ENCODE assay signal across 27 cellular contexts in genomic region chr3:65728138-65728537, GRCh38.
"Had no signal": no experiment of that assay in that cellular context is flagged by ENCODE, and none has a peak within 500 bp of the region (broad histone marks: within the 10 kb centered on the region; RNA-seq: fewer than 3 reads in every experiment).

No MANE protein-coding gene starts in this region.

- H3K27ac ChIP-seq: brain microvascular endothelial cell, foreskin keratinocyte, neural progenitor cell had no signal

- DNase-seq: activated B cell treated with CpG ODN at 0.5 μM for 24 hours; activated CD4-positive, alpha-beta T cell treated with anti-CD3 and anti-CD28 coated beads for 36 hours; activated CD4-positive, alpha-beta T cell treated with anti-CD3 and anti-CD28 coated beads, Interleukin-2, amount 50 U/mL, for 4 hours; activated CD8-positive, alpha-beta memory T cell treated with anti-CD3 and anti-CD28 coated beads for 24 hours; activated CD8-positive, alpha-beta memory T cell treated with anti-CD3 and anti-CD28 coated beads, Interleukin-2, amount 50 U/mL, for 4 hours; activated T-cell treated with anti-CD3 and anti-CD28 coated beads, Interleukin-2, amount 50 U/mL, for 24 hours; aorta; brain microvascular endothelial cell; caudate nucleus; effector CD8-positive, alpha-beta T cell; hippocampal formation; islet precursor cell; left cardiac atrium; mucosa of descending colon; naive B cell; retina; stimulated activated CD4-positive, alpha-beta T cell treated with anti-CD3 and anti-CD28 coated beads, Interleukin-12 subunit alpha, Interleukin-12 subunit beta, amount 100 ng/mL, for 4 hours; stimulated activated CD4-positive, alpha-beta T cell treated with anti-CD3 and anti-CD28 coated beads, Interleukin-4, amount 100 ng/mL, for 4 hours; stimulated activated naive CD8-positive, alpha-beta T cell treated with anti-CD3 and anti-CD28 coated beads, Interleukin-15, Interleukin-2, amounts not matched to agents 100 U/mL and 50 U/mL, for 24 hours; T-helper 1 cell had no signal

- H3K9ac ChIP-seq: neural progenitor cell had no signal

- ATAC-seq: activated CD4-positive, alpha-beta T cell treated with anti-CD3 and anti-CD28 coated beads for 36 hours; activated naive CD4-positive, alpha-beta T cell treated with anti-CD3 and anti-CD28 coated beads, Interleukin-2, amount 50 U/mL, for 72 hours; activated T-helper 17 cell treated with anti-CD3 and anti-CD28 coated beads, Interleukin-2, amount 50 U/mL, for 72 hours; left cardiac atrium; mucosa of descending colon; stimulated activated naive CD8-positive, alpha-beta T cell treated with anti-CD3 and anti-CD28 coated beads, Interleukin-15, Interleukin-2, amounts not matched to agents 100 U/mL and 50 U/mL, for 24 hours had no signal

- H3K36me3 ChIP-seq: brain microvascular endothelial cell, neural progenitor cell had no signal

- H3K4me3 Mint-ChIP-seq: activated B cell treated with CpG ODN at 0.5 μM for 24 hours; activated CD4-positive, alpha-beta T cell treated with anti-CD3 and anti-CD28 coated beads for 36 hours; activated T-cell treated with anti-CD3 and anti-CD28 coated beads, Interleukin-2, amount 50 U/mL, for 24 hours; activated T-helper 17 cell treated with anti-CD3 and anti-CD28 coated beads, Interleukin-2, amount 50 U/mL, for 72 hours; dendritic cell treated with granulocyte-macrophage colony-stimulating factor and Interleukin-4, amounts not matched to agents 40 ng/mL and 50 ng/mL, for 4 days; memory B cell; naive B cell; neural progenitor cell had no signal

- H3K36me3 Mint-ChIP-seq: activated naive CD4-positive, alpha-beta T cell treated with anti-CD3 and anti-CD28 coated beads, Interleukin-2, amount 50 U/mL, for 72 hours; memory B cell; naive B cell; neural progenitor cell had no signal

- H3K4me2 ChIP-seq: neural progenitor cell had no signal

- H3K9me3 ChIP-seq: mucosa of descending colon had no signal

- H2AFZ ChIP-seq: neural progenitor cell had no signal

- H3K27ac Mint-ChIP-seq: activated B cell treated with CpG ODN at 0.5 μM for 24 hours; activated CD4-positive, alpha-beta T cell treated with anti-CD3 and anti-CD28 coated beads for 36 hours; activated naive CD4-positive, alpha-beta T cell treated with anti-CD3 and anti-CD28 coated beads, Interleukin-2, amount 50 U/mL, for 72 hours; activated T-cell treated with anti-CD3 and anti-CD28 coated beads, Interleukin-2, amount 50 U/mL, for 24 hours; activated T-helper 17 cell treated with anti-CD3 and anti-CD28 coated beads, Interleukin-2, amount 50 U/mL, for 72 hours; dendritic cell treated with granulocyte-macrophage colony-stimulating factor and Interleukin-4, amounts not matched to agents 40 ng/mL and 50 ng/mL, for 4 days; memory B cell; neural progenitor cell; progenitor cell of endocrine pancreas had no signal

- H3K27me3 Mint-ChIP-seq: dendritic cell treated with granulocyte-macrophage colony-stimulating factor and Interleukin-4, amounts not matched to agents 40 ng/mL and 50 ng/mL, for 4 days; naive B cell; progenitor cell of endocrine pancreas had no signal

- H3K4me3 ChIP-seq: mucosa of descending colon, neural progenitor cell had no signal

- H3K9me3 Mint-ChIP-seq: activated B cell treated with CpG ODN at 0.5 μM for 24 hours; activated naive CD4-positive, alpha-beta T cell treated with anti-CD3 and anti-CD28 coated beads, Interleukin-2, amount 50 U/mL, for 72 hours; activated T-cell treated with anti-CD3 and anti-CD28 coated beads, Interleukin-2, amount 50 U/mL, for 24 hours; activated T-helper 17 cell treated with anti-CD3 and anti-CD28 coated beads, Interleukin-2, amount 50 U/mL, for 72 hours; dendritic cell treated with granulocyte-macrophage colony-stimulating factor and Interleukin-4, amounts not matched to agents 40 ng/mL and 50 ng/mL, for 4 days; memory B cell; neural progenitor cell had no signal

- H3K27me3 ChIP-seq: brain microvascular endothelial cell, foreskin keratinocyte, neural progenitor cell had no signal

- H3K4me1 Mint-ChIP-seq: activated B cell treated with CpG ODN at 0.5 μM for 24 hours, memory B cell had no signal
